ENCODE assay signal across 8 cellular contexts in genomic region chr19:15331419-15332310, GRCh38. TPM values are rescaled to one million over a fixed set of nuclear protein-coding genes. Genes with fewer than 3 reads are reported as not detected.
DNase-seq lines count a peak whose midpoint lies in the region; ATAC-seq and TF ChIP-seq lines count a peak whose summit lies in the region.

No MANE protein-coding gene starts in this region.

- peaks cover 32 to 63% (median 46%) of the 10 kb centered on the region in 4 donors for H3K4me1 Mint-ChIP-seq in CD4-positive, alpha-beta memory T cell
- H3K4me1 Mint-ChIP-seq in WTC11, result peaks cover 38% of the 10 kb centered on the region

- H3K27ac ChIP-seq in CD4-positive, alpha-beta memory T cell (ENCODE audit: low read depth, low read length), result peak overlapping the region; percentile 90
- peak overlapping the region; percentile 69 for H3K27ac ChIP-seq in Karpas-422 (ENCODE audit: low read length)

- H3K27ac Mint-ChIP-seq in CD4-positive, alpha-beta memory T cell, result peak overlapping the region; percentile 93 to 99 (median 96)
- H3K27ac Mint-ChIP-seq in WTC11, result peak overlapping the region; percentile 94

- H2AFZ ChIP-seq in Karpas-422 (ENCODE audit: low read length), result no peak overlapping the region

- H3K9ac ChIP-seq in Karpas-422 (ENCODE audit: low read length), result peak overlapping the region; percentile 99

- H3K27me3 Mint-ChIP-seq in CD4-positive, alpha-beta memory T cell, result no peaks in the 10 kb centered on the region
- no peaks in the 10 kb centered on the region for H3K27me3 Mint-ChIP-seq in WTC11 (ENCODE audit: low read depth)

- CTCF ChIA-PET in CD4-positive, alpha-beta memory T cell (lab: Charles Lee; ENCODE audit: partially characterized antibody), result interaction anchor here (0.6 kb wide), 1 partner anchor 235 kb away, joined by 5 read pairs; no protein-coding TSS in a partner anchor
- CTCF ChIA-PET in WTC11 (lab: Charles Lee), result interaction anchor here (0.5 to 2.2 kb wide), 3 partner anchors 48 to 240 kb away, joined by 3 to 12 read pairs (median 5); partner anchors contain the start of gene AKAP8

- H3K4me1 ChIP-seq in CD4-positive, alpha-beta memory T cell (ENCODE audit: insufficient read depth, low read length), result peaks cover 54% of the 10 kb centered on the region
- peaks cover 57% of the 10 kb centered on the region for H3K4me1 ChIP-seq in Karpas-422 (ENCODE audit: low read length)

- peaks cover 79% of the 10 kb centered on the region for H3K79me2 ChIP-seq in Karpas-422 (ENCODE audit: low read length)

- H3K9me3 Mint-ChIP-seq in CD4-positive, alpha-beta memory T cell, result no peaks in the 10 kb centered on the region
- H3K9me3 Mint-ChIP-seq in WTC11, result no peaks in the 10 kb centered on the region

- POLR2A ChIA-PET in CD4-positive, alpha-beta memory T cell (lab: Charles Lee; ENCODE audit: partially characterized antibody), result interaction anchor here (0.6 to 6.4 kb wide), 15 partner anchors 11 to 219 kb away, joined by 3 to 58 read pairs (median 3); partner anchors contain the start of genes AKAP8, AKAP8L and RASAL3
- POLR2A ChIA-PET in WTC11 (lab: Charles Lee), result interaction anchor here (0.6 to 1.8 kb wide), 3 partner anchors 17 to 48 kb away, joined by 3 to 8 read pairs (median 5); partner anchors contain the start of gene AKAP8

- intact Hi-C loops in CD4-positive, alpha-beta memory T cell (cut with micrococcal nuclease), result loop anchor here (1.0 to 5.0 kb wide), 3 partner anchors 39 to 87 kb away; partner anchors contain the start of genes AKAP8 and AKAP8L
- intact Hi-C loops in left colon (cut with DNase I, micrococcal nuclease), result no loop called here

- no peak for TF ChIP-seq CTCF in WTC11 (IDR thresholded peaks at IDR 0.05)
- no peak for TF ChIP-seq CTCF in cardiac fibroblast (IDR thresholded peaks at IDR 0.05; ENCODE audit: low read depth, low read length)

- no peaks in the 10 kb centered on the region for H3K9me3 ChIP-seq in CD4-positive, alpha-beta memory T cell (ENCODE audit: control insufficient read depth in 1 of 2, low read length in 2 of 2)
- no peaks in the 10 kb centered on the region for H3K9me3 ChIP-seq in Karpas-422 (ENCODE audit: low read length)

- H3K27me3 ChIP-seq in CD4-positive, alpha-beta memory T cell (ENCODE audit: insufficient read depth, low read length), result no peaks in the 10 kb centered on the region
- H3K27me3 ChIP-seq in Karpas-422 (ENCODE audit: low read length), result no peaks in the 10 kb centered on the region

- peaks cover 0 to 11% of the 10 kb centered on the region in 2 donors for H3K36me3 Mint-ChIP-seq in CD4-positive, alpha-beta memory T cell
- H3K36me3 Mint-ChIP-seq in WTC11, result no peaks in the 10 kb centered on the region

- peak overlapping the region; percentile 94 to 97 (median 95) for H3K4me3 Mint-ChIP-seq in CD4-positive, alpha-beta memory T cell
- peak overlapping the region; percentile 91 for H3K4me3 Mint-ChIP-seq in WTC11

- peak overlapping the region; percentile 76 for H3K4me2 ChIP-seq in Karpas-422 (ENCODE audit: low read depth, low read length, poor library complexity, severe bottlenecking)

- H3K36me3 ChIP-seq in CD4-positive, alpha-beta memory T cell (ENCODE audit: insufficient read depth, low read length), result no peaks in the 10 kb centered on the region
- no peaks in the 10 kb centered on the region for H3K36me3 ChIP-seq in Karpas-422 (ENCODE audit: insufficient read depth, low read length)

- H3K4me3 ChIP-seq in CD4-positive, alpha-beta memory T cell (ENCODE audit: low read length in 2 of 2), result peak overlapping the region; percentile 84 to 87
- peak overlapping the region; percentile 94 for H3K4me3 ChIP-seq in Karpas-422 (ENCODE audit: low read length)
- peak overlapping the region; percentile 80 to 97 for H3K4me3 ChIP-seq in cardiac fibroblast (replicated peaks in 1 of 2; ENCODE audit: low read depth in 2 of 2, low read length in 2 of 2)

- peaks cover 46% of the 10 kb centered on the region for H4K20me1 ChIP-seq in Karpas-422 (ENCODE audit: insufficient read depth, low read depth, low read length)

- ATAC-seq in GM21423 (IDR thresholded peaks at IDR 0.05; ENCODE audit: unreplicated experiment), result peak; percentile 35
- ATAC-seq in WTC11, result peak; percentile 40
- ATAC-seq in left colon, result peak; percentile 62
- ATAC-seq in GM21390 (IDR thresholded peaks at IDR 0.05; ENCODE audit: unreplicated experiment), result no peak

- DNase-seq in CD4-positive, alpha-beta memory T cell, result peak; percentile 62 to 73 (median 66)
- DNase-seq in Karpas-422, result peak; percentile 83
- DNase-seq in WTC11 (ENCODE audit: low spot score), result peak; percentile 48
- peak; percentile 35 to 61 for DNase-seq in cardiac fibroblast (ENCODE audit: low read depth in 2 of 2)
- DNase-seq in left colon, result peak; percentile 50 to 63
- peak; percentile 62 to 70 for DNase-seq in stimulated activated CD4-positive, alpha-beta T cell treated with anti-CD3 and anti-CD28 coated beads, Interleukin-2, amount 100 ng/mL, for 24 hours

- H3K9me2 ChIP-seq in Karpas-422 (replicated peaks; ENCODE audit: insufficient read depth, low read length), result no peaks in the 10 kb centered on the region

TF ChIP-seq in WTC11, 78 proteins besides CTCF, POLR2A, EP300 and RAD21 (continues in another document):
- TF ChIP-seq KAT7 (CRISPR knock-in tag; IDR thresholded peaks at IDR 0.05; ENCODE audit: borderline replicate concordance) (peak; percentile 20; the same call in 1 of the 2 replicates), HMGA2 (CRISPR knock-in tag; IDR thresholded peaks at IDR 0.05) (no peak), FOXJ3 (CRISPR knock-in tag; IDR thresholded peaks at IDR 0.05; ENCODE audit: borderline replicate concordance) (no peak)
- TF ChIP-seq, protein P1, sequence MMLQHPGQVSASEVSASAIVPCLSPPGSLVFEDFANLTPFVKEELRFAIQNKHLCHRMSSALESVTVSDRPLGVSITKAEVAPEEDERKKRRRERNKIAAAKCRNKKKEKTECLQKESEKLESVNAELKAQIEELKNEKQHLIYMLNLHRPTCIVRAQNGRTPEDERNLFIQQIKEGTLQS (CRISPR knock-in tag; conservative IDR thresholded peaks at IDR 0.05), result no peak
- TF ChIP-seq, protein P2, sequence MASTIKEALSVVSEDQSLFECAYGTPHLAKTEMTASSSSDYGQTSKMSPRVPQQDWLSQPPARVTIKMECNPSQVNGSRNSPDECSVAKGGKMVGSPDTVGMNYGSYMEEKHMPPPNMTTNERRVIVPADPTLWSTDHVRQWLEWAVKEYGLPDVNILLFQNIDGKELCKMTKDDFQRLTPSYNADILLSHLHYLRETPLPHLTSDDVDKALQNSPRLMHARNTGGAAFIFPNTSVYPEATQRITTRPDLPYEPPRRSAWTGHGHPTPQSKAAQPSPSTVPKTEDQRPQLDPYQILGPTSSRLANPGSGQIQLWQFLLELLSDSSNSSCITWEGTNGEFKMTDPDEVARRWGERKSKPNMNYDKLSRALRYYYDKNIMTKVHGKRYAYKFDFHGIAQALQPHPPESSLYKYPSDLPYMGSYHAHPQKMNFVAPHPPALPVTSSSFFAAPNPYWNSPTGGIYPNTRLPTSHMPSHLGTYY (CRISPR knock-in tag; IDR thresholded peaks at IDR 0.05), result no peak
- TF ChIP-seq, protein P3, sequence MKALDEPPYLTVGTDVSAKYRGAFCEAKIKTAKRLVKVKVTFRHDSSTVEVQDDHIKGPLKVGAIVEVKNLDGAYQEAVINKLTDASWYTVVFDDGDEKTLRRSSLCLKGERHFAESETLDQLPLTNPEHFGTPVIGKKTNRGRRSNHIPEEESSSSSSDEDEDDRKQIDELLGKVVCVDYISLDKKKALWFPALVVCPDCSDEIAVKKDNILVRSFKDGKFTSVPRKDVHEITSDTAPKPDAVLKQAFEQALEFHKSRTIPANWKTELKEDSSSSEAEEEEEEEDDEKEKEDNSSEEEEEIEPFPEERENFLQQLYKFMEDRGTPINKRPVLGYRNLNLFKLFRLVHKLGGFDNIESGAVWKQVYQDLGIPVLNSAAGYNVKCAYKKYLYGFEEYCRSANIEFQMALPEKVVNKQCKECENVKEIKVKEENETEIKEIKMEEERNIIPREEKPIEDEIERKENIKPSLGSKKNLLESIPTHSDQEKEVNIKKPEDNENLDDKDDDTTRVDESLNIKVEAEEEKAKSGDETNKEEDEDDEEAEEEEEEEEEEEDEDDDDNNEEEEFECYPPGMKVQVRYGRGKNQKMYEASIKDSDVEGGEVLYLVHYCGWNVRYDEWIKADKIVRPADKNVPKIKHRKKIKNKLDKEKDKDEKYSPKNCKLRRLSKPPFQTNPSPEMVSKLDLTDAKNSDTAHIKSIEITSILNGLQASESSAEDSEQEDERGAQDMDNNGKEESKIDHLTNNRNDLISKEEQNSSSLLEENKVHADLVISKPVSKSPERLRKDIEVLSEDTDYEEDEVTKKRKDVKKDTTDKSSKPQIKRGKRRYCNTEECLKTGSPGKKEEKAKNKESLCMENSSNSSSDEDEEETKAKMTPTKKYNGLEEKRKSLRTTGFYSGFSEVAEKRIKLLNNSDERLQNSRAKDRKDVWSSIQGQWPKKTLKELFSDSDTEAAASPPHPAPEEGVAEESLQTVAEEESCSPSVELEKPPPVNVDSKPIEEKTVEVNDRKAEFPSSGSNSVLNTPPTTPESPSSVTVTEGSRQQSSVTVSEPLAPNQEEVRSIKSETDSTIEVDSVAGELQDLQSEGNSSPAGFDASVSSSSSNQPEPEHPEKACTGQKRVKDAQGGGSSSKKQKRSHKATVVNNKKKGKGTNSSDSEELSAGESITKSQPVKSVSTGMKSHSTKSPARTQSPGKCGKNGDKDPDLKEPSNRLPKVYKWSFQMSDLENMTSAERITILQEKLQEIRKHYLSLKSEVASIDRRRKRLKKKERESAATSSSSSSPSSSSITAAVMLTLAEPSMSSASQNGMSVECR (CRISPR knock-in tag; IDR thresholded peaks at IDR 0.05; ENCODE audit: borderline replicate concordance), result 0 out of 2 replicates have a peak, but pooled peaks have one; percentile 49

RNA-seq across cellular contexts. Expression of gene BRD4, which starts 0.7 kb away (rescaled TPM):
- 100 to 1,000 TPM; 149 to 152 TPM for total RNA-seq in CD4-positive, alpha-beta memory T cell
- polyA plus RNA-seq in CD4-positive, alpha-beta memory T cell, result 10 to 100 TPM in 1 of 2 donors, 1 to 10 TPM in 1; 4.2 to 48.2 TPM
- total RNA-seq in Karpas-422 (2014; rRNA removed; shearing (Covaris generic); ENCODE audit: low replicate concordance), result 41.4 and 58.6 TPM in 2 replicates
- 127 to 130 TPM (median 128 TPM) in 3 replicates for total RNA-seq in WTC11 (2021)
- 10 to 100 TPM; 64.6 to 90.7 TPM for total RNA-seq in left colon

RNA-seq across cellular contexts. Expression of gene AKAP8, which starts 47.9 kb away (rescaled TPM):
- total RNA-seq in CD4-positive, alpha-beta memory T cell, result 10 to 100 TPM; 69.9 to 71.5 TPM
- polyA plus RNA-seq in CD4-positive, alpha-beta memory T cell, result 10 to 100 TPM; 10.8 to 23.6 TPM
- total RNA-seq in Karpas-422 (2014; rRNA removed; shearing (Covaris generic); ENCODE audit: low replicate concordance), result 11.7 and 19.9 TPM in 2 replicates
- total RNA-seq in WTC11 (2021) (49.1 to 65.9 TPM (median 51.3 TPM) in 3 replicates), left colon (10 to 100 TPM; 38.3 to 44.3 TPM)
